In genomic region chr5:143183989-143184388, GRCh38 we compare ENCODE assay signal across 19 cellular contexts.
DNase-seq lines count a peak whose midpoint lies in the region; ATAC-seq and TF ChIP-seq lines count a peak whose summit lies in the region.
"Had no signal": no experiment of that assay in that cellular context is flagged by ENCODE, and none has a peak within 500 bp of the region (broad histone marks: within the 10 kb centered on the region; RNA-seq: fewer than 3 reads in every experiment).

No MANE protein-coding gene starts in this region.

- no peak overlapping the region for H3K4me3 ChIP-seq in KMS-11 (IDR thresholded peaks at IDR 0.05; ENCODE audit: insufficient read depth, low read depth, low read length)
- H3K4me3 ChIP-seq in GM23248, result no peak overlapping the region
- H3K4me3 ChIP-seq: body of pancreas, coronary artery, tibial artery had no signal

- H3K27me3 ChIP-seq in KMS-11 (ENCODE audit: insufficient read depth, low read depth) (no peaks in the 10 kb centered on the region), GM23248 (replicated peaks; ENCODE audit: insufficient read depth) (no peaks in the 10 kb centered on the region)
- H3K27me3 ChIP-seq: body of pancreas, foreskin keratinocyte, tibial artery had no signal

- H3K27me3 Mint-ChIP-seq in activated CD4-positive, alpha-beta T cell treated with anti-CD3 and anti-CD28 coated beads, Interleukin-2, amount 10 ng/mL, durations not matched to agents 24 days and 14 days, result no peaks in the 10 kb centered on the region
- H3K27me3 Mint-ChIP-seq in natural killer cell treated with Interleukin-12 subunit alpha and Interleukin-12 subunit beta and Interleukin-15 and Interleukin-18, amount 100 ng/mL, for 72 hours, result no peaks in the 10 kb centered on the region
- H3K27me3 Mint-ChIP-seq: CD4-positive, alpha-beta T cell had no signal

- H3K27ac Mint-ChIP-seq in activated CD4-positive, alpha-beta T cell treated with anti-CD3 and anti-CD28 coated beads, Interleukin-2, amount 10 ng/mL, durations not matched to agents 24 days and 14 days, result peak overlapping the region; percentile 97
- H3K27ac Mint-ChIP-seq in natural killer cell treated with Interleukin-12 subunit alpha and Interleukin-12 subunit beta and Interleukin-15 and Interleukin-18, amount 100 ng/mL, for 72 hours, result peak overlapping the region; percentile 97 to 99
- H3K27ac Mint-ChIP-seq: mesothelial cell of epicardium had no signal

- H3K27ac ChIP-seq in KMS-11 (peak overlapping the region; percentile 93), angular gyrus (ENCODE audit: low read depth, low read length) (peak overlapping the region; percentile 41), GM23248 (no peak overlapping the region)
- H3K27ac ChIP-seq: body of pancreas, foreskin keratinocyte, RWPE1 had no signal

- peaks cover 19% of the 10 kb centered on the region for H3K36me3 Mint-ChIP-seq in activated CD4-positive, alpha-beta T cell treated with anti-CD3 and anti-CD28 coated beads, Interleukin-2, amount 10 ng/mL, durations not matched to agents 24 days and 14 days (ENCODE audit: low read depth)
- peaks cover 40% of the 10 kb centered on the region for H3K36me3 Mint-ChIP-seq in natural killer cell treated with Interleukin-12 subunit alpha and Interleukin-12 subunit beta and Interleukin-15 and Interleukin-18, amount 100 ng/mL, for 72 hours
- H3K36me3 Mint-ChIP-seq: mesothelial cell of epicardium had no signal

- H3K4me1 ChIP-seq in KMS-11 (ENCODE audit: low read depth, poor library complexity, severe bottlenecking), result peaks cover 100% of the 10 kb centered on the region
- no peaks in the 10 kb centered on the region for H3K4me1 ChIP-seq in GM23248 (ENCODE audit: insufficient read depth)

- H2AFZ ChIP-seq in KMS-11 (ENCODE audit: low read depth) (peak overlapping the region; percentile 47; the same call in 1 of the 2 replicates), GM23248 (no peak overlapping the region)

- in situ Hi-C loops in GM23248 (cut with MboI), result no loop called here

- H3K4me1 Mint-ChIP-seq in activated CD4-positive, alpha-beta T cell treated with anti-CD3 and anti-CD28 coated beads, Interleukin-2, amount 10 ng/mL, durations not matched to agents 24 days and 14 days, result peaks cover 67% of the 10 kb centered on the region
- peaks cover 80 to 81% of the 10 kb centered on the region in 2 donors for H3K4me1 Mint-ChIP-seq in natural killer cell treated with Interleukin-12 subunit alpha and Interleukin-12 subunit beta and Interleukin-15 and Interleukin-18, amount 100 ng/mL, for 72 hours (ENCODE audit: low read depth in 2 of 2)

- 82 to 100% methylated on average over 1 of the region's 1 CpG for WGBS in GM23248 (ENCODE audit: low coverage in 1 of 2, low lambda C conversion rate in 2 of 2, missing lambda C conversion rate in 2 of 2), 2 experiments

- H3K4me2 ChIP-seq in KMS-11, result peak overlapping the region; percentile 70
- H3K4me2 ChIP-seq in GM23248 (ENCODE audit: unreplicated experiment), result no peak overlapping the region

- H4K20me1 ChIP-seq in KMS-11 (ENCODE audit: insufficient read depth) (no peaks in the 10 kb centered on the region), GM23248 (ENCODE audit: insufficient read depth) (no peaks in the 10 kb centered on the region)

- no peaks in the 10 kb centered on the region for H3K79me2 ChIP-seq in KMS-11 (ENCODE audit: insufficient read depth, low read depth)
- H3K79me2 ChIP-seq in GM23248 (ENCODE audit: insufficient read depth), result no peaks in the 10 kb centered on the region

- peak overlapping the region; percentile 73 for H3K4me3 Mint-ChIP-seq in activated CD4-positive, alpha-beta T cell treated with anti-CD3 and anti-CD28 coated beads, Interleukin-2, amount 10 ng/mL, durations not matched to agents 24 days and 14 days
- peak overlapping the region; percentile 76 for H3K4me3 Mint-ChIP-seq in natural killer cell treated with Interleukin-12 subunit alpha and Interleukin-12 subunit beta and Interleukin-15 and Interleukin-18, amount 100 ng/mL, for 72 hours
- H3K4me3 Mint-ChIP-seq: CD4-positive, alpha-beta T cell; mesothelial cell of epicardium; neural crest cell; WTC11 had no signal

- no peak for ATAC-seq in natural killer cell treated with Interleukin-12 subunit alpha and Interleukin-12 subunit beta and Interleukin-15 and Interleukin-18, amount 100 ng/mL, for 72 hours
- ATAC-seq in GM19397 (IDR thresholded peaks at IDR 0.05; ENCODE audit: unreplicated experiment), result no peak
- ATAC-seq: body of pancreas, foreskin keratinocyte, WTC11 had no signal

- no peak for DNase-seq in activated CD4-positive, alpha-beta T cell treated with anti-CD3 and anti-CD28 coated beads, Interleukin-2, amount 10 ng/mL, durations not matched to agents 24 days and 14 days
- DNase-seq in activated CD4-positive, alpha-beta T cell treated with anti-CD3 and anti-CD28 coated beads for 48 hours, result no peak
- no peak for DNase-seq in natural killer cell treated with Interleukin-12 subunit alpha and Interleukin-12 subunit beta and Interleukin-15 and Interleukin-18, amount 100 ng/mL, for 72 hours (ENCODE audit: low spot score)
- DNase-seq in GM23248, result no peak
- DNase-seq in stimulated activated CD4-positive, alpha-beta T cell treated with anti-CD3 and anti-CD28 coated beads, Interleukin-2, amount 100 ng/mL, for 24 hours, result no peak
- DNase-seq: body of pancreas, DMS79 treated with DMSO at 0.1 percent for 48 hours, foreskin keratinocyte, NCI-H1694 had no signal

- intact Hi-C loops in activated CD4-positive, alpha-beta T cell treated with anti-CD3 and anti-CD28 coated beads, Interleukin-2, amount 10 ng/mL, durations not matched to agents 24 days and 14 days (cut with micrococcal nuclease), result loop anchor here (1.0 to 5.0 kb wide), 12 partner anchors 13 to 421 kb away; no protein-coding TSS in a partner anchor

- H3K9me3 ChIP-seq in GM23248 (ENCODE audit: low read depth), result no peaks in the 10 kb centered on the region
- H3K9me3 ChIP-seq: body of pancreas, tibial artery had no signal

- TF ChIP-seq CTCF in KMS-11 (conservative IDR thresholded peaks at IDR 0.05; ENCODE audit: low read depth, low read length), result no peak

- H3K9me3 Mint-ChIP-seq in activated CD4-positive, alpha-beta T cell treated with anti-CD3 and anti-CD28 coated beads, Interleukin-2, amount 10 ng/mL, durations not matched to agents 24 days and 14 days, result peaks cover 23% of the 10 kb centered on the region
- peaks cover 3% of the 10 kb centered on the region for H3K9me3 Mint-ChIP-seq in natural killer cell treated with Interleukin-12 subunit alpha and Interleukin-12 subunit beta and Interleukin-15 and Interleukin-18, amount 100 ng/mL, for 72 hours
- H3K9me3 Mint-ChIP-seq: CD4-positive, alpha-beta T cell; mesothelial cell of epicardium had no signal

- H3K36me3 ChIP-seq in KMS-11 (ENCODE audit: insufficient read depth), result no peaks in the 10 kb centered on the region
- no peaks in the 10 kb centered on the region for H3K36me3 ChIP-seq in GM23248 (ENCODE audit: low read depth)
- H3K36me3 ChIP-seq: tibial artery had no signal

- H3K9me2 ChIP-seq in GM23248 (ENCODE audit: insufficient read depth), result no peaks in the 10 kb centered on the region

- H3K9ac ChIP-seq in KMS-11, result peak overlapping the region; percentile 45; the same call in 1 of the 2 replicates
- H3K9ac ChIP-seq in GM23248, result no peak overlapping the region

- no peaks in the 10 kb centered on the region for H3F3A ChIP-seq in GM23248 (ENCODE audit: insufficient read depth)
